ENCODE assay signal across 14 cellular contexts in the genomic region with DNA sequence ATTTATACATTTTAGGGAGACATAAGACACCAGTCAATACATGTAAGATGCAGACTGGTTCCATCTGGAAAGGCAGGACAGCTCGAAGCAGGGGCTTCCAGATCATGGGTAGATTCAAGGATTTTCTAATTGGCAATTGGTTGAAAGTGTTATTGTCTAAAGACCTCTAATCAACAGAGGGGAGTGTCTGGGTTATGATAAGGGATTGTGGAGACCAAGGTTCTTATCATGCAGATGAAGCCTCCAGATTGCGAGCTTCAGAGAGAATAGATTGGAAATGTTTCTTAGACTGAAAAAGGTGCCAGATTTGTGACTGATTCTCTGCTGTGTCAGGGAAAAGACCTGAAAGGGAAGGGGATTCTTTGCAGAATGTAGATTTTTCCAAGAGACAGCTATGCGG. TPM values are rescaled to one million over a fixed set of nuclear protein-coding genes. Genes with fewer than 3 reads are reported as not detected.
A peak's percentile ranks its signal among the peaks of the same experiment; 100 is the strongest.
DNase-seq lines count a peak whose midpoint lies in the region; ATAC-seq and TF ChIP-seq lines count a peak whose summit lies in the region.
"Had no signal": no experiment of that assay in that cellular context is flagged by ENCODE, and none has a peak within 500 bp of the region (broad histone marks: within the 10 kb centered on the region; RNA-seq: fewer than 3 reads in every experiment).

No MANE protein-coding gene starts in this region.

- H3K23ac ChIP-seq in mesendoderm (ENCODE audit: low read length) = no peak overlapping the region

- TF ChIP-seq CTCF in MCF 10A (IDR thresholded peaks at IDR 0.05; ENCODE audit: unreplicated experiment) (no peak), mammary epithelial cell (conservative IDR thresholded peaks at IDR 0.05 in 1 of 2, IDR thresholded peaks at IDR 0.05 in 1 of 2; ENCODE audit: extremely low read depth in 1 of 2, insufficient read depth in 1 of 2, low read depth in 1 of 2, low read length in 2 of 2) (no peak)

- H3K27ac ChIP-seq in mammary epithelial cell (ENCODE audit: insufficient read depth, low read depth, low read length) (no peak overlapping the region), mesendoderm (ENCODE audit: low read depth, low read length) (no peak overlapping the region)

- H3K4me1 ChIP-seq in mammary epithelial cell (ENCODE audit: insufficient read depth, low read length) (peaks cover 12% of the 10 kb centered on the region), mesendoderm (ENCODE audit: control insufficient read depth, low read depth, low read length) (no peaks in the 10 kb centered on the region)

- H3K36me3 Mint-ChIP-seq in MCF 10A (ENCODE audit: insufficient read depth, unreplicated experiment) (peaks cover 22% of the 10 kb centered on the region), T-helper 17 cell (ENCODE audit: low read depth) (no peaks in the 10 kb centered on the region), T-cell (peaks cover 48% of the 10 kb centered on the region)

- H4K8ac ChIP-seq in mesendoderm (ENCODE audit: low read depth, low read length) = no peak overlapping the region

- H3K9me3 ChIP-seq in mammary epithelial cell (replicated peaks; ENCODE audit: insufficient read depth, low read length) (no peaks in the 10 kb centered on the region), T-helper 17 cell (ENCODE audit: control insufficient read depth, low read length, poor library complexity, severe bottlenecking) (no peaks in the 10 kb centered on the region)
- H3K9me3 ChIP-seq: Caco-2 had no signal

- no peak overlapping the region for H3K18ac ChIP-seq in mesendoderm (ENCODE audit: low read length)

- dilution Hi-C loops in mammary epithelial cell (cut with HindIII; ENCODE audit: low sequenced_read_pairs) = no loop called here

- no peak overlapping the region for H2BK5ac ChIP-seq in mesendoderm (ENCODE audit: low read length)

- no peaks in the 10 kb centered on the region for H3K79me2 ChIP-seq in mammary epithelial cell (ENCODE audit: insufficient read depth, low read length)
- no peaks in the 10 kb centered on the region for H3K79me2 ChIP-seq in mesendoderm (ENCODE audit: control insufficient read depth, insufficient read depth, low read length)

- no peaks in the 10 kb centered on the region for H3K27me3 ChIP-seq in mammary epithelial cell (ENCODE audit: insufficient read depth, low read length)
- no peaks in the 10 kb centered on the region for H3K27me3 ChIP-seq in mesendoderm (ENCODE audit: insufficient read depth, low read length, poor library complexity)
- no peaks in the 10 kb centered on the region for H3K27me3 ChIP-seq in H7 (ENCODE audit: control insufficient read depth, insufficient read depth, low read length)

- H3K79me1 ChIP-seq in mesendoderm (ENCODE audit: low read length) = peaks cover 2% of the 10 kb centered on the region

- in situ Hi-C loops in mammary epithelial cell (cut with MboI; ENCODE audit: low sequenced_read_pairs in 2 of 2) = no loop called here

- no peak overlapping the region for H2AK5ac ChIP-seq in mesendoderm (ENCODE audit: low read length)

- H3K4me3 ChIP-seq in mammary epithelial cell (replicated peaks in 1 of 3; ENCODE audit: insufficient read depth in 1 of 3, low read depth in 2 of 3, low read length in 3 of 3) = no peak overlapping the region
- H3K4me3 ChIP-seq in mesendoderm (ENCODE audit: low read length) = no peak overlapping the region
- no peak overlapping the region for H3K4me3 ChIP-seq in H7 (ENCODE audit: insufficient read depth, low read depth, low read length)

- H3K36me3 ChIP-seq in mammary epithelial cell (ENCODE audit: insufficient read depth, low read length) = no peaks in the 10 kb centered on the region
- no peaks in the 10 kb centered on the region for H3K36me3 ChIP-seq in mesendoderm (ENCODE audit: control insufficient read depth, insufficient read depth, low read length)
- H3K36me3 ChIP-seq in H7 (replicated peaks; ENCODE audit: control insufficient read depth, insufficient read depth, low read length) = no peaks in the 10 kb centered on the region; the same call in 1 of the 2 replicates

- no peak overlapping the region for H3K4ac ChIP-seq in mesendoderm (ENCODE audit: low read depth, low read length)

- POLR2A ChIA-PET in MCF 10A (lab: Yijun Ruan, JAX) = interaction anchor here (0.9 to 8.7 kb wide), 8 partner anchors 21 to 348 kb away, joined by 3 to 102 read pairs (median 6); a partner anchor contains a TSS
- POLR2A ChIA-PET in T-cell (lab: Charles Lee) = no interaction called here

- peak overlapping the region; percentile 40 for H3K4me3 Mint-ChIP-seq in MCF 10A (ENCODE audit: unreplicated experiment)
- H3K4me3 Mint-ChIP-seq in T-helper 17 cell = no peak overlapping the region
- H3K4me3 Mint-ChIP-seq in T-cell = no peak overlapping the region
- H3K4me3 Mint-ChIP-seq: CD8-positive, alpha-beta T cell; HFFc6 had no signal

- no peaks in the 10 kb centered on the region for H4K20me1 ChIP-seq in mammary epithelial cell (ENCODE audit: insufficient read depth, low read length)

- ATAC-seq in T-helper 17 cell = no peak
- no peak for ATAC-seq in T-cell (replicated peaks in 1 of 4)
- ATAC-seq: CD8-positive, alpha-beta T cell had no signal

- no peak for DNase-seq in MCF 10A (ENCODE audit: unreplicated experiment)
- no peak for DNase-seq in mammary epithelial cell
- no peak for DNase-seq in T-helper 17 cell
- peak; percentile 76 for DNase-seq in mesendoderm
- DNase-seq in H7 = no peak
- no peak for DNase-seq in DMS79 (lab: John Stamatoyannopoulos, UW)
- no peak for DNase-seq in T-cell
- DNase-seq: ACHN; C1 segment of cervical spinal cord; Caco-2; CD8-positive, alpha-beta T cell; GF-D8; HFFc6; KBM-7 had no signal

- H3K4me2 ChIP-seq in mammary epithelial cell (ENCODE audit: insufficient read depth, low read depth, low read length) (no peak overlapping the region), mesendoderm (ENCODE audit: low read length) (no peak overlapping the region)

- H3K9me3 Mint-ChIP-seq in MCF 10A (ENCODE audit: unreplicated experiment) (no peaks in the 10 kb centered on the region), T-cell (no peaks in the 10 kb centered on the region)
- H3K9me3 Mint-ChIP-seq: CD8-positive, alpha-beta T cell; HFFc6 had no signal

- WGBS in mammary epithelial cell (ENCODE audit: low coverage, missing lambda C conversion rate) = 95% methylated on average over 3 of the region's 3 CpGs
- WGBS in mesendoderm (ENCODE audit: extremely low coverage, insufficient coverage, low lambda C conversion rate) = no CpG with 5 or more reads among the region's 3 CpGs

- no TSS peak for BruUV-seq in MCF 10A (replicated peaks; lab: Mats Ljungman, UMichigan)
- no TSS peak for BruUV-seq in mammary epithelial cell (replicated peaks; lab: Mats Ljungman, UMichigan)

- H4K5ac ChIP-seq in mesendoderm (ENCODE audit: low read length) = no peak overlapping the region

- no peak overlapping the region for H2BK120ac ChIP-seq in mesendoderm (ENCODE audit: low read depth, low read length)

- H3K27me3 Mint-ChIP-seq in MCF 10A (ENCODE audit: insufficient read depth, unreplicated experiment) (no peaks in the 10 kb centered on the region), T-helper 17 cell (no peaks in the 10 kb centered on the region), T-cell (no peaks in the 10 kb centered on the region)

- H2AFZ ChIP-seq in mammary epithelial cell (ENCODE audit: low read depth, low read length) = no peak overlapping the region

- H3K4me1 Mint-ChIP-seq in MCF 10A (ENCODE audit: insufficient read depth, unreplicated experiment) = peaks cover 28% of the 10 kb centered on the region
- peaks cover 9% of the 10 kb centered on the region for H3K4me1 Mint-ChIP-seq in T-helper 17 cell
- H3K4me1 Mint-ChIP-seq in T-cell = peaks cover 15 to 20% (median 16%) of the 10 kb centered on the region in 3 donors

- intact Hi-C loops in MCF 10A (cut with micrococcal nuclease) (loop anchor here (1.0 to 5.0 kb wide), 2 partner anchors 145 to 337 kb away; no protein-coding TSS in a partner anchor), mammary epithelial cell (cut with micrococcal nuclease) (no loop called here)

- no peak overlapping the region for H2BK15ac ChIP-seq in mesendoderm (replicated peaks; ENCODE audit: low read depth)

- CTCF ChIA-PET in MCF 10A (lab: Yijun Ruan, JAX) (interaction anchor here (0.7 to 12.5 kb wide), 4 partner anchors 10 to 558 kb away, joined by 3 to 320 read pairs (median 4); a partner anchor contains a TSS), mammary epithelial cell (lab: Charles Lee; ENCODE audit: low non-redundant PET) (no interaction called here), T-cell (lab: Charles Lee) (no interaction called here)

- H3K56ac ChIP-seq in mesendoderm (ENCODE audit: low read length) = no peak overlapping the region

- H3K9ac ChIP-seq in mammary epithelial cell (ENCODE audit: insufficient read depth, low read length) (no peak overlapping the region), mesendoderm (ENCODE audit: low read length) (no peak overlapping the region)

- H3K27ac Mint-ChIP-seq in MCF 10A (ENCODE audit: low read depth, unreplicated experiment) (peak overlapping the region; percentile 88), T-helper 17 cell (peak overlapping the region; percentile 75), T-cell (no peak overlapping the region)
- H3K27ac Mint-ChIP-seq: CD8-positive, alpha-beta T cell; HFFc6 had no signal

RNA-seq across cellular contexts. Expression of a gene that starts 15.1 kb away (rescaled TPM):
- total RNA-seq in MCF 10A (2022) (25.7 and 26.2 TPM in 2 replicates), mammary epithelial cell (10 to 100 TPM; 27.7 to 36.0 TPM), T-helper 17 cell (10 to 100 TPM; 66.0 to 91.0 TPM), T-cell (10 to 100 TPM; 55.7 to 96.9 (median 64.6) TPM)
- 36.2 TPM for polyA plus RNA-seq in mammary epithelial cell
- polyA minus RNA-seq in mammary epithelial cell = 53.7 TPM
- polyA plus RNA-seq in mesendoderm (2013, experiment 1 of 2) = 16.3 TPM
- polyA plus RNA-seq in mesendoderm (2013, experiment 2 of 2) = 16.3 TPM
- total RNA-seq in H7 (2014; rRNA removed; shearing (Covaris generic)) = 27.4 and 41.6 TPM in 2 replicates

Comparison
In these comparisons a context has a peak if more than half of its experiments do, and no peak if none do; other contexts are left out.
1. H3K27ac Mint-ChIP-seq: peak in MCF 10A (single experiment) and T-helper 17 cell (single experiment); none in T-cell (0 of 2).